In the genomic region with DNA sequence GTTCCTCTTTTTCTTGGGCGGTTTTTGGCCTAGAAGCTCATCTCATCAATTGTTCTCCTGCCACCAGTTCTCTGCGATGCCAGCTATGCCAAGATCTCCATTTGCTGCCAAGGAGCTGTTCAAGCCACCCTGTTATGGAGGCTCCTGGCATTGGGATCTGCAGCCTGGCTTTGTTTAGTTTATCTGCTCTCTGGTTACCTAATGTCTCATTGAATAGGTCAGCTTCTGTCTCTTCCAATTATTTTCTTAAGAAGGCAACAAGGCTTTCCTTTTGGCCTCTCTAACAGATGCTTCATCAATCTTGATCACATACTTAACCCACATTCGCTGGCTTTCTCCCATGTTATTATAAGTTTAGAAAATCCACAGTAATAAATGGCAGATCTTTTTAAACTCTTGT, we compare ENCODE assay signal across 19 cellular contexts. TPM values are rescaled to one million over a fixed set of nuclear protein-coding genes. Genes with fewer than 3 reads are reported as not detected.
DNase-seq lines count a peak whose midpoint lies in the region; ATAC-seq and TF ChIP-seq lines count a peak whose summit lies in the region.
"Had no signal": no experiment of that assay in that cellular context is flagged by ENCODE, and none has a peak within 500 bp of the region (broad histone marks: within the 10 kb centered on the region; RNA-seq: fewer than 3 reads in every experiment).

No MANE protein-coding gene starts in this region.

- no peak overlapping the region for H3K4me3 ChIP-seq in astrocyte of the cerebellum (ENCODE audit: low read depth, low read length)
- H3K4me3 ChIP-seq in gastroesophageal sphincter = no peak overlapping the region

- H3K27ac ChIP-seq in gastroesophageal sphincter = peak overlapping the region in 3 of 4 donors; percentile 55 to 69 (median 66)
- H3K27ac ChIP-seq: 22Rv1 had no signal

- TF ChIP-seq EP300 in gastroesophageal sphincter (IDR thresholded peaks at IDR 0.05) = no peak

- no peak for TF ChIP-seq POLR2A in gastroesophageal sphincter (IDR thresholded peaks at IDR 0.05)

- no peaks in the 10 kb centered on the region for H3K27me3 ChIP-seq in gastroesophageal sphincter
- H3K27me3 ChIP-seq: BE2C had no signal

- peak; percentile 65 for ATAC-seq in gastroesophageal sphincter
- ATAC-seq in GM19035 (IDR thresholded peaks at IDR 0.05; ENCODE audit: unreplicated experiment) = no peak
- ATAC-seq in HG02759 (IDR thresholded peaks at IDR 0.05; ENCODE audit: unreplicated experiment) = no peak
- ATAC-seq in GM21786 (IDR thresholded peaks at IDR 0.05; ENCODE audit: unreplicated experiment) = no peak
- ATAC-seq: Panc1 had no signal

- peaks cover 0 to 12% (median 0%) of the 10 kb centered on the region in 3 donors for H3K4me1 ChIP-seq in gastroesophageal sphincter
- H3K4me1 ChIP-seq: BE2C had no signal

- WGBS in gastroesophageal sphincter (ENCODE audit: low coverage in 1 of 2), 2 donors = 24 to 33% methylated on average over 1 to 3 of the region's 3 CpGs

- H3K36me3 ChIP-seq in gastroesophageal sphincter = no peaks in the 10 kb centered on the region
- H3K36me3 ChIP-seq: BE2C had no signal

- TF ChIP-seq CTCF in astrocyte of the cerebellum (IDR thresholded peaks at IDR 0.05; ENCODE audit: low read depth, low read length, missing control alignments) (no peak), gastroesophageal sphincter (IDR thresholded peaks at IDR 0.05) (no peak)

- in situ Hi-C loops in astrocyte of the cerebellum (cut with HindIII; ENCODE audit: low sequenced_read_pairs) = no loop called here

- H3K9me3 ChIP-seq in gastroesophageal sphincter = no peaks in the 10 kb centered on the region
- H3K9me3 ChIP-seq: BE2C had no signal

- peak; percentile 22 for DNase-seq in NCI-H1092 treated with DMSO at 0.1 percent for 48 hours (lab: John Stamatoyannopoulos, UW)
- no peak for DNase-seq in NCI-H1092 (lab: John Stamatoyannopoulos, UW)
- DNase-seq in astrocyte of the cerebellum (ENCODE audit: low read depth) = peak; percentile 19
- peak; percentile 54 for DNase-seq in ureter (ENCODE audit: low spot score)
- DNase-seq: BE2C; CD4-positive, alpha-beta memory T cell; DMS153; GF-D8; Kasumi-1; MM.1S; NCI-H1105; NCI-H2081; NCI-H2171 treated with DMSO at 0.1 percent for 48 hours had no signal

RNA-seq across cellular contexts. Expression of a gene that starts 20.6 kb away (rescaled TPM):
- total RNA-seq in gastroesophageal sphincter = 10 to 100 TPM in 1 of 4 donors, 1 to 10 TPM in 3; 6.1 to 13.6 (median 8.7) TPM
- 27.3 TPM for total RNA-seq in ureter
